Comparison of ENCODE assay signal across 8 cellular contexts in the genomic region with DNA sequence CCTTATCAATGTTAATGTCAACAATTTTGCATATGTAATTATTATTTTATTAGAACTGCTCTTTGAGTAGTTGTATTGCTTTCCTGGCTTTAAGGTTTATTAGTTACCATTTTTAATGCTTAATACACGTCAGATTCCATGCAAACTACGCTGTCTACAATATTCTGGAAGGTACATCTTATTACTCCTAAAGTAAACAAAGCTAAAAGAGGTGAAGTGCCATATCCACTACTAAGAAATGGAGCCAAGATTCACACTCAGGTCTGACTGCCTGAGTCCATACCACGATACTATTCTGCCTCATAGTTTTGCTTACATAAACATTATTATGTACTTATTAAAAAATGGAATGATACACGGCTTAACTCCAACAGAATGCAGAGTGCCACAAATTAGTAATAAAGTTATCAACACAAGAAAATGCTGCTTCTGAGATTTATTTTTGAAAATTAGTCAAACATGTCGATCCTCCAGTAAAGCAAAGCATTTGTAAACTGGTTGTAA. TPM values are rescaled to one million over a fixed set of nuclear protein-coding genes. Genes with fewer than 3 reads are reported as not detected.
A peak's percentile ranks its signal among the peaks of the same experiment; 100 is the strongest.
DNase-seq lines count a peak whose midpoint lies in the region; ATAC-seq and TF ChIP-seq lines count a peak whose summit lies in the region.

No MANE protein-coding gene starts in this region.

- TF ChIP-seq CTCF in OCI-LY1 (IDR thresholded peaks at IDR 0.05; ENCODE audit: low read length) (no peak), epithelial cell of proximal tubule (conservative IDR thresholded peaks at IDR 0.05; ENCODE audit: low read depth, low read length) (no peak), prostate gland (IDR thresholded peaks at IDR 0.05) (no peak)

- H3K27ac ChIP-seq in OCI-LY1 (ENCODE audit: low read depth, low read length, poor library complexity, severe bottlenecking) = peak overlapping the region; percentile 77
- H3K27ac ChIP-seq in prostate gland = peak overlapping the region; percentile 97 to 99

- H2AFZ ChIP-seq in OCI-LY1 (ENCODE audit: low read length) = peak overlapping the region; percentile 18; the same call in 1 of the 2 replicates

- H3K27me3 ChIP-seq in OCI-LY1 (ENCODE audit: insufficient read depth, low read length) (no peaks in the 10 kb centered on the region), prostate gland (replicated peaks; ENCODE audit: insufficient read depth) (no peaks in the 10 kb centered on the region)

- intact Hi-C loops in prostate gland (cut with DNase I) = loop anchor here (5.0 kb wide), 1 partner anchor 71 kb away; no protein-coding TSS in a partner anchor

- peak; percentile 9 for DNase-seq in ELR (ENCODE audit: low read depth)
- no peak for DNase-seq in epithelial cell of proximal tubule (ENCODE audit: low read depth)
- DNase-seq in prostate gland (ENCODE audit: low spot score) = no peak
- no peak for DNase-seq in LoVo (ENCODE audit: low spot score)
- DNase-seq in NCI-H2107 (lab: John Stamatoyannopoulos, UW) = no peak

- H3K9ac ChIP-seq in OCI-LY1 (ENCODE audit: low read length) = peak overlapping the region; percentile 82

- peaks cover 37% of the 10 kb centered on the region for H3K4me1 ChIP-seq in OCI-LY1 (ENCODE audit: insufficient read depth, low read length, severe bottlenecking)
- no peaks in the 10 kb centered on the region for H3K4me1 ChIP-seq in prostate gland (replicated peaks)

- ATAC-seq in HG03354 (IDR thresholded peaks at IDR 0.05; ENCODE audit: poor library complexity, severe bottlenecking, unreplicated experiment) (no peak), GM19395 (IDR thresholded peaks at IDR 0.05; ENCODE audit: unreplicated experiment) (no peak)

- peak overlapping the region; percentile 84 for H3K4me3 ChIP-seq in OCI-LY1 (ENCODE audit: low read depth, low read length, poor library complexity, severe bottlenecking)
- H3K4me3 ChIP-seq in epithelial cell of proximal tubule (ENCODE audit: low read depth, low read length) = peak overlapping the region; percentile 91
- peak overlapping the region in 1 of 2 donors; percentile 66 for H3K4me3 ChIP-seq in prostate gland

- peak overlapping the region; percentile 80 for H3K4me2 ChIP-seq in OCI-LY1 (ENCODE audit: low read length)

- no peaks in the 10 kb centered on the region for H3K9me2 ChIP-seq in OCI-LY1 (ENCODE audit: low read depth, low read length)

- H4K20me1 ChIP-seq in OCI-LY1 (ENCODE audit: insufficient read depth, low read length) = no peaks in the 10 kb centered on the region

- WGBS in prostate gland = 18% methylated on average over 5 of the region's 5 CpGs

- H3K9me3 ChIP-seq in OCI-LY1 (ENCODE audit: low read length) (no peaks in the 10 kb centered on the region), prostate gland (no peaks in the 10 kb centered on the region)

- H3K79me2 ChIP-seq in OCI-LY1 (ENCODE audit: insufficient read depth, low read length) = peaks cover 34% of the 10 kb centered on the region

- TF ChIP-seq POLR2A in prostate gland (IDR thresholded peaks at IDR 0.05) = no peak

- no peaks in the 10 kb centered on the region; the same call in 1 of the 2 replicates for H3F3A ChIP-seq in OCI-LY1 (ENCODE audit: insufficient read depth, low read length)

- peaks cover 19% of the 10 kb centered on the region; the same call in 1 of the 2 replicates for H3K36me3 ChIP-seq in OCI-LY1 (ENCODE audit: insufficient read depth, low read length)
- H3K36me3 ChIP-seq in prostate gland = no peaks in the 10 kb centered on the region

RNA-seq across cellular contexts. Expression of a gene that starts 1.2 kb away (rescaled TPM):
- total RNA-seq in epithelial cell of proximal tubule (27.3 and 70.9 TPM in 2 replicates), prostate gland (100 to 1,000 TPM in 1 of 2 donors, 10 to 100 TPM in 1; 30.7 to 100 TPM)
